In genomic region chr2:32802877-32803276, GRCh38 we compare ENCODE assay signal across 23 cellular contexts.
DNase-seq lines count a peak whose midpoint lies in the region; ATAC-seq, FAIRE-seq and TF ChIP-seq lines count a peak whose summit lies in the region.
"Had no signal": no experiment of that assay in that cellular context is flagged by ENCODE, and none has a peak within 500 bp of the region (broad histone marks: within the 10 kb centered on the region; RNA-seq: fewer than 3 reads in every experiment).

No MANE protein-coding gene starts in this region.

- no TSS peak for BruUV-seq in K562 (replicated peaks; lab: Mats Ljungman, UMichigan)

- peak; percentile 68 for ATAC-seq in K562
- ATAC-seq: CD8-positive, alpha-beta T cell; GM12878 had no signal

- TF ChIP-seq CTCF in K562 (IDR thresholded peaks at IDR 0.05 in 2 of 3, conservative IDR thresholded peaks at IDR 0.05 in 1 of 3; ENCODE audit: insufficient read depth in 2 of 3, low read depth in 1 of 3, low read length in 3 of 3), result no peak
- no peak for TF ChIP-seq CTCF in vagina (IDR thresholded peaks at IDR 0.05)

- no peak overlapping the region for H2AFZ ChIP-seq in K562 (ENCODE audit: low read depth, low read length)
- H2AFZ ChIP-seq: GM23248 had no signal

- H3K9me1 ChIP-seq in K562 (ENCODE audit: control insufficient read depth, insufficient read depth, low read length), result no peaks in the 10 kb centered on the region

- H3K4me1 ChIP-seq in K562 (replicated peaks in 1 of 2; ENCODE audit: control insufficient read depth in 2 of 2, insufficient read depth in 2 of 2, low read length in 2 of 2) (peaks cover 0 to 5% of the 10 kb centered on the region in 2 experiments; a peak in 2 of 5 replicates), vagina (no peaks in the 10 kb centered on the region)
- H3K4me1 ChIP-seq: BLaER1, HAP-1 had no signal

- DNase-seq in activated naive CD4-positive, alpha-beta T cell treated with anti-CD3 and anti-CD28 coated beads for 36 hours, result no peak
- DNase-seq in K562 (ENCODE audit: extremely low read depth in 1 of 4, low spot score in 3 of 4) (peak in 1 of 4 experiments; percentile 28), iPS-NIHi11 (ENCODE audit: low spot score) (peak; percentile 11), vagina (ENCODE audit: extremely low spot score in 2 of 2) (no peak), NCI-H2081 (lab: John Stamatoyannopoulos, UW) (no peak), Kasumi-1 (lab: John Stamatoyannopoulos, UW) (no peak)
- DNase-seq: CD4-positive, CD25-positive, alpha-beta regulatory T cell; CD8-positive, alpha-beta T cell; DMS 273 treated with DMSO at 0.1 percent for 48 hours; DMS79; EL; GDM1; GM23248; HFFc6 had no signal

- H3K36me3 ChIP-seq in K562 (ENCODE audit: control insufficient read depth, insufficient read depth, low read length) (peaks cover 3% of the 10 kb centered on the region; the same call in 1 of the 3 replicates), vagina (no peaks in the 10 kb centered on the region)
- H3K36me3 ChIP-seq: BLaER1, HAP-1 had no signal

- H3K4me3 ChIP-seq in K562 (no peak overlapping the region), vagina (no peak overlapping the region)
- H3K4me3 ChIP-seq: BLaER1, GM12878, GM23248, HAP-1 had no signal

- H4K20me1 ChIP-seq in K562 (replicated peaks; ENCODE audit: control insufficient read depth, insufficient read depth, low read length), result no peaks in the 10 kb centered on the region
- H4K20me1 ChIP-seq: BLaER1 had no signal

- FAIRE-seq in K562 (lab: Jason Lieb, UNC), result no peak
- FAIRE-seq: D721Med, GM12878, GM19239 had no signal

- no peak for TF ChIP-seq RAD21 in K562 (CRISPR knock-in tag; conservative IDR thresholded peaks at IDR 0.05 in 1 of 2, IDR thresholded peaks at IDR 0.05 in 1 of 2)

- H3K27me3 Mint-ChIP-seq in activated naive CD4-positive, alpha-beta T cell treated with anti-CD3 and anti-CD28 coated beads, Interleukin-2, amount 50 U/mL, for 24 hours, result no peaks in the 10 kb centered on the region
- no peaks in the 10 kb centered on the region for H3K27me3 Mint-ChIP-seq in activated naive CD4-positive, alpha-beta T cell treated with anti-CD3 and anti-CD28 coated beads for 36 hours (ENCODE audit: low read depth)
- H3K27me3 Mint-ChIP-seq: B cell; CD4-positive, CD25-positive, alpha-beta regulatory T cell had no signal

- POLR2A ChIA-PET in K562 (lab: Yijun Ruan, JAX), result no interaction called here

- H3K9me3 ChIP-seq in K562 (replicated peaks; ENCODE audit: control insufficient read depth, insufficient read depth, low read depth, low read length) (no peaks in the 10 kb centered on the region), vagina (no peaks in the 10 kb centered on the region)
- H3K9me3 ChIP-seq: BLaER1, HAP-1 had no signal

- WGBS in K562 (ENCODE audit: insufficient coverage, low coverage, missing lambda C conversion rate), result 68% methylated on average over 4 of the region's 4 CpGs

- no peak for TF ChIP-seq EP300 in K562 (IDR thresholded peaks at IDR 0.05; ENCODE audit: low read length)

- TF ChIP-seq POLR2A in K562 (conservative IDR thresholded peaks at IDR 0.05), result no peak
- TF ChIP-seq POLR2A in vagina (IDR thresholded peaks at IDR 0.05), result no peak

- in situ Hi-C loops in K562 (cut with MboI), result no loop called here

- H3K36me3 Mint-ChIP-seq in activated naive CD4-positive, alpha-beta T cell treated with anti-CD3 and anti-CD28 coated beads, Interleukin-2, amount 50 U/mL, for 24 hours, result peaks cover 29% of the 10 kb centered on the region
- peaks cover 8% of the 10 kb centered on the region for H3K36me3 Mint-ChIP-seq in activated naive CD4-positive, alpha-beta T cell treated with anti-CD3 and anti-CD28 coated beads for 36 hours (ENCODE audit: low read depth)

- H3K27me3 ChIP-seq in K562 (ENCODE audit: control insufficient read depth in 2 of 2, insufficient read depth in 2 of 2, low read length in 2 of 2) (no peaks in the 10 kb centered on the region), vagina (no peaks in the 10 kb centered on the region)
- H3K27me3 ChIP-seq: BLaER1 had no signal

- intact Hi-C loops in activated naive CD4-positive, alpha-beta T cell treated with anti-CD3 and anti-CD28 coated beads for 36 hours (cut with micrococcal nuclease), result no loop called here
- intact Hi-C loops in K562 (cut with micrococcal nuclease) (no loop called here), vagina (cut with DNase I) (no loop called here)

- CTCF ChIA-PET in activated naive CD4-positive, alpha-beta T cell treated with anti-CD3 and anti-CD28 coated beads for 36 hours (lab: Charles Lee), result interaction anchor here (0.6 kb wide), 1 partner anchor 514 kb away, joined by 4 read pairs; no protein-coding TSS in a partner anchor
- CTCF ChIA-PET in K562 (lab: Yijun Ruan, JAX; ENCODE audit: low intra/inter-chr PET ratio), result no interaction called here

- H3K4me2 ChIP-seq in K562 (ENCODE audit: insufficient read depth, low read length), result no peak overlapping the region
- H3K4me2 ChIP-seq: BLaER1 had no signal

- H3K4me3 Mint-ChIP-seq in activated naive CD4-positive, alpha-beta T cell treated with anti-CD3 and anti-CD28 coated beads, Interleukin-2, amount 50 U/mL, for 24 hours, result no peak overlapping the region
- H3K4me3 Mint-ChIP-seq in activated naive CD4-positive, alpha-beta T cell treated with anti-CD3 and anti-CD28 coated beads for 36 hours, result no peak overlapping the region
- H3K4me3 Mint-ChIP-seq: B cell; CD4-positive, CD25-positive, alpha-beta regulatory T cell; CD8-positive, alpha-beta T cell; HFFc6 had no signal

- H3K27ac ChIP-seq in K562 (ENCODE audit: extremely low read depth, low read depth, low read length) (no peak overlapping the region), vagina (no peak overlapping the region)
- H3K27ac ChIP-seq: 22Rv1, BLaER1, C4-2B, GM23248 had no signal

- H3K79me2 ChIP-seq in K562 (ENCODE audit: control insufficient read depth, insufficient read depth, low read length), result no peaks in the 10 kb centered on the region

- peak overlapping the region; percentile 24 for H3K27ac Mint-ChIP-seq in activated naive CD4-positive, alpha-beta T cell treated with anti-CD3 and anti-CD28 coated beads, Interleukin-2, amount 50 U/mL, for 24 hours
- H3K27ac Mint-ChIP-seq in activated naive CD4-positive, alpha-beta T cell treated with anti-CD3 and anti-CD28 coated beads for 36 hours, result no peak overlapping the region
- H3K27ac Mint-ChIP-seq: B cell; CD4-positive, CD25-positive, alpha-beta regulatory T cell; CD8-positive, alpha-beta T cell; HFFc6 had no signal

- H3K4me1 Mint-ChIP-seq in activated naive CD4-positive, alpha-beta T cell treated with anti-CD3 and anti-CD28 coated beads, Interleukin-2, amount 50 U/mL, for 24 hours, result no peaks in the 10 kb centered on the region
- H3K4me1 Mint-ChIP-seq in activated naive CD4-positive, alpha-beta T cell treated with anti-CD3 and anti-CD28 coated beads for 36 hours (ENCODE audit: low read depth), result no peaks in the 10 kb centered on the region
- H3K4me1 Mint-ChIP-seq: B cell had no signal

- H3K9me3 Mint-ChIP-seq in activated naive CD4-positive, alpha-beta T cell treated with anti-CD3 and anti-CD28 coated beads, Interleukin-2, amount 50 U/mL, for 24 hours, result no peaks in the 10 kb centered on the region
- no peaks in the 10 kb centered on the region for H3K9me3 Mint-ChIP-seq in activated naive CD4-positive, alpha-beta T cell treated with anti-CD3 and anti-CD28 coated beads for 36 hours
- H3K9me3 Mint-ChIP-seq: CD4-positive, CD25-positive, alpha-beta regulatory T cell; CD8-positive, alpha-beta T cell; HFFc6 had no signal

- H3K9ac ChIP-seq in K562 (ENCODE audit: insufficient read depth in 1 of 2, low read depth in 2 of 2, low read length in 2 of 2), result no peak overlapping the region
- H3K9ac ChIP-seq: BLaER1, GM23248 had no signal

TF ChIP-seq in K562, 482 proteins besides CTCF, POLR2A, EP300 and RAD21:
- TF ChIP-seq RFX7 (CRISPR knock-in tag; IDR thresholded peaks at IDR 0.05), result no peak
